5 cellular contexts compared by ENCODE assay signal in the genomic region with DNA sequence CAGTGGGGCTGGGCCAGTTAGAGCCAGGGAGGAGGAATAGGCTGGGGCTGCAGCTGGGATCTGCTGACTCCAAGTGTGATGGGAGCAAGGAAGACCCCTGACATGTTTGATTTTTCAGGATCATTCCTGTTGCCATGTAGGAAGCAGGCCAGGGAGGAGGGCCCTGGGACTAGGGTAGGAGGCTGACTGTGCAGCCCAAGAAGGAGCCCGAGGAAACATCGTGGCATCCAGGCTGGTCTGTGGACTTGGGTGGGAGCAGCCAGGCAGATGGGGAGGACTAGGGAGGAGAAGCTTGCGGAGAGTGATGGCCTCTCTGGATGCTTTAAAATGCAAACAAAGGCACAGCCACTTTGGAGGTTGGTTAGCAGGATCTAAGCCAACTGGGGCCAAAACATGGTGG.
DNase-seq lines count a peak whose midpoint lies in the region; ATAC-seq and TF ChIP-seq lines count a peak whose summit lies in the region.
"Not testable (repeated sequence)": the region's sequence is repeated elsewhere in the genome, so short reads cannot be mapped to it uniquely, and the experiment has no call there.

No MANE protein-coding gene starts in this region.

- not testable (repeated sequence) for H3K79me2 ChIP-seq in trophoblast cell (ENCODE audit: control insufficient read depth, insufficient read depth, low read length, poor library complexity)

- H3K36me3 ChIP-seq in lung (ENCODE audit: control insufficient read depth in 2 of 2, insufficient read depth in 2 of 2, low read length in 2 of 2); trophoblast cell (ENCODE audit: control insufficient read depth in 1 of 2, insufficient read depth in 2 of 2, low read length in 2 of 2); upper lobe of right lung: not testable (repeated sequence)

- not testable (repeated sequence) for H2BK120ac ChIP-seq in trophoblast cell (ENCODE audit: insufficient read depth, low read length, poor library complexity)

- not testable (repeated sequence) for H3K4me3 Mint-ChIP-seq in natural killer cell treated with Interleukin-12 subunit alpha and Interleukin-12 subunit beta and Interleukin-15 and Interleukin-18, amount 100 ng/mL, for 72 hours; stimulated activated memory B cell treated with anti-CD40 and anti-IgM and Interleukin-4, amounts not matched to agents 10 μg/mL and 1 μg/mL and 100 μg/mL, for 72 hours

- not testable (repeated sequence) for TF ChIP-seq CTCF in lung (IDR thresholded peaks at IDR 0.05; ENCODE audit: control extremely low read depth, extremely low read depth); upper lobe of right lung (IDR thresholded peaks at IDR 0.05)

- WGBS in lung, 2 donors = 81% methylated on average over 3 of the region's 3 CpGs
- no CpG with 5 or more reads among the region's 3 CpGs for WGBS in trophoblast cell (ENCODE audit: extremely low coverage, insufficient coverage, insufficient read length)

- H3K36me3 Mint-ChIP-seq in natural killer cell treated with Interleukin-12 subunit alpha and Interleukin-12 subunit beta and Interleukin-15 and Interleukin-18, amount 100 ng/mL, for 72 hours; stimulated activated memory B cell treated with anti-CD40 and anti-IgM and Interleukin-4, amounts not matched to agents 10 μg/mL and 1 μg/mL and 100 μg/mL, for 72 hours: not testable (repeated sequence)

- intact Hi-C loops in upper lobe of right lung (cut with DNase I) = not testable (repeated sequence)

- not testable (repeated sequence) for H3K79me1 ChIP-seq in trophoblast cell (ENCODE audit: low read length)

- H3K4me2 ChIP-seq in trophoblast cell (ENCODE audit: low read length) = not testable (repeated sequence)

- not testable (repeated sequence) for H3K23ac ChIP-seq in trophoblast cell (ENCODE audit: low read length)

- not testable (repeated sequence) for H3K27ac Mint-ChIP-seq in natural killer cell treated with Interleukin-12 subunit alpha and Interleukin-12 subunit beta and Interleukin-15 and Interleukin-18, amount 100 ng/mL, for 72 hours; stimulated activated memory B cell treated with anti-CD40 and anti-IgM and Interleukin-4, amounts not matched to agents 10 μg/mL and 1 μg/mL and 100 μg/mL, for 72 hours

- not testable (repeated sequence) for H2AK5ac ChIP-seq in trophoblast cell (ENCODE audit: low read length)

- H2BK12ac ChIP-seq in trophoblast cell (ENCODE audit: low read length) = not testable (repeated sequence)

- peak; percentile 11 for ATAC-seq in lung (ENCODE audit: insufficient read depth, low FRiP score)
- peak; percentile 20 to 45 for ATAC-seq in natural killer cell treated with Interleukin-12 subunit alpha and Interleukin-12 subunit beta and Interleukin-15 and Interleukin-18, amount 100 ng/mL, for 72 hours
- peak; percentile 24 for ATAC-seq in stimulated activated memory B cell treated with anti-CD40 and anti-IgM and Interleukin-4, amounts not matched to agents 10 μg/mL and 1 μg/mL and 100 μg/mL, for 72 hours
- peak; percentile 45 for ATAC-seq in upper lobe of right lung

- H4K8ac ChIP-seq in trophoblast cell (ENCODE audit: low read depth, low read length) = not testable (repeated sequence)

- peak overlapping the region; percentile 40 for H4K12ac ChIP-seq in trophoblast cell (ENCODE audit: low read depth, low read length)

- H3K27me3 ChIP-seq in lung (ENCODE audit: control insufficient read depth, insufficient read depth); trophoblast cell (ENCODE audit: insufficient read depth, low read length); upper lobe of right lung: not testable (repeated sequence)

- not testable (repeated sequence) for H4K91ac ChIP-seq in trophoblast cell (ENCODE audit: low read depth, low read length)

- H3K14ac ChIP-seq in trophoblast cell (ENCODE audit: low read length) = not testable (repeated sequence)

- H3K9me3 Mint-ChIP-seq in natural killer cell treated with Interleukin-12 subunit alpha and Interleukin-12 subunit beta and Interleukin-15 and Interleukin-18, amount 100 ng/mL, for 72 hours; stimulated activated memory B cell treated with anti-CD40 and anti-IgM and Interleukin-4, amounts not matched to agents 10 μg/mL and 1 μg/mL and 100 μg/mL, for 72 hours: not testable (repeated sequence)

- not testable (repeated sequence) for H3K4me1 ChIP-seq in lung (ENCODE audit: control insufficient read depth in 2 of 2, insufficient read depth in 2 of 2, low read length in 2 of 2); trophoblast cell (ENCODE audit: control insufficient read depth in 1 of 2, insufficient read depth in 2 of 2, low read length in 2 of 2); upper lobe of right lung

- H3K4me3 ChIP-seq in lung; trophoblast cell (ENCODE audit: low read depth, low read length); upper lobe of right lung: not testable (repeated sequence)

- H3K18ac ChIP-seq in trophoblast cell (ENCODE audit: low read length) = not testable (repeated sequence)

- not testable (repeated sequence) for DNase-seq in lung (ENCODE audit: low spot score); natural killer cell treated with Interleukin-12 subunit alpha and Interleukin-12 subunit beta and Interleukin-15 and Interleukin-18, amount 100 ng/mL, for 72 hours (ENCODE audit: low spot score); trophoblast cell; upper lobe of right lung

- not testable (repeated sequence) for H3K27me3 Mint-ChIP-seq in natural killer cell treated with Interleukin-12 subunit alpha and Interleukin-12 subunit beta and Interleukin-15 and Interleukin-18, amount 100 ng/mL, for 72 hours; stimulated activated memory B cell treated with anti-CD40 and anti-IgM and Interleukin-4, amounts not matched to agents 10 μg/mL and 1 μg/mL and 100 μg/mL, for 72 hours

- H2BK5ac ChIP-seq in trophoblast cell (ENCODE audit: low read depth, low read length, poor library complexity) = not testable (repeated sequence)

- H3K27ac ChIP-seq in lung (ENCODE audit: low read depth in 1 of 2, low read length in 1 of 2); trophoblast cell (ENCODE audit: low read depth, low read length); upper lobe of right lung: not testable (repeated sequence)

- H3K4ac ChIP-seq in trophoblast cell (ENCODE audit: low read depth, low read length) = not testable (repeated sequence)

- not testable (repeated sequence) for H3K9ac ChIP-seq in trophoblast cell (ENCODE audit: low read length)

- H3K9me3 ChIP-seq in lung (ENCODE audit: control insufficient read depth in 2 of 2, insufficient read depth in 1 of 2, low read length in 1 of 2); upper lobe of right lung: not testable (repeated sequence)
- peaks cover 32% of the 10 kb centered on the region for H3K9me3 ChIP-seq in trophoblast cell (ENCODE audit: insufficient read depth, low read depth, low read length)

- H2AFZ ChIP-seq in trophoblast cell (ENCODE audit: insufficient read depth, low read length, poor library complexity) = not testable (repeated sequence)

- H3K4me1 Mint-ChIP-seq in natural killer cell treated with Interleukin-12 subunit alpha and Interleukin-12 subunit beta and Interleukin-15 and Interleukin-18, amount 100 ng/mL, for 72 hours (ENCODE audit: low read depth in 2 of 2); stimulated activated memory B cell treated with anti-CD40 and anti-IgM and Interleukin-4, amounts not matched to agents 10 μg/mL and 1 μg/mL and 100 μg/mL, for 72 hours: not testable (repeated sequence)
